ENCODE assay signal across 1 cellular context in genomic region chr4:71526626-71527406, GRCh38.
TF ChIP-seq lines count a peak whose summit lies in the region.

No MANE protein-coding gene starts in this region.

TF ChIP-seq in IMR-90, 13 proteins besides CTCF, POLR2A, EP300 and RAD21 (continued from another document):
- TF ChIP-seq, protein P1, sequence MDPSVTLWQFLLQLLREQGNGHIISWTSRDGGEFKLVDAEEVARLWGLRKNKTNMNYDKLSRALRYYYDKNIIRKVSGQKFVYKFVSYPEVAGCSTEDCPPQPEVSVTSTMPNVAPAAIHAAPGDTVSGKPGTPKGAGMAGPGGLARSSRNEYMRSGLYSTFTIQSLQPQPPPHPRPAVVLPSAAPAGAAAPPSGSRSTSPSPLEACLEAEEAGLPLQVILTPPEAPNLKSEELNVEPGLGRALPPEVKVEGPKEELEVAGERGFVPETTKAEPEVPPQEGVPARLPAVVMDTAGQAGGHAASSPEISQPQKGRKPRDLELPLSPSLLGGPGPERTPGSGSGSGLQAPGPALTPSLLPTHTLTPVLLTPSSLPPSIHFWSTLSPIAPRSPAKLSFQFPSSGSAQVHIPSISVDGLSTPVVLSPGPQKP (IDR thresholded peaks at IDR 0.05; ENCODE audit: borderline replicate concordance, low read depth, low read length) = no peak
